ENCODE assay signal across 21 cellular contexts in genomic region chr3:114632757-114633424, GRCh38.
DNase-seq lines count a peak whose midpoint lies in the region; TF ChIP-seq lines count a peak whose summit lies in the region.
"Had no signal": no experiment of that assay in that cellular context is flagged by ENCODE, and none has a peak within 500 bp of the region (broad histone marks: within the 10 kb centered on the region; RNA-seq: fewer than 3 reads in every experiment).

No MANE protein-coding gene starts in this region.

- H3K27ac ChIP-seq in transverse colon = no peak overlapping the region
- H3K27ac ChIP-seq in coronary artery = no peak overlapping the region
- H3K27ac ChIP-seq: BLaER1, body of pancreas, SJSA1 had no signal

- H3K4me3 ChIP-seq in transverse colon (no peak overlapping the region), coronary artery (no peak overlapping the region)
- H3K4me3 ChIP-seq: BLaER1, body of pancreas, GM23338, SJSA1 had no signal

- in situ Hi-C loops in transverse colon (cut with MboI; ENCODE audit: low pct_ligation_motif_present in 1 of 4, low pct_unique_long_range_greater_than_20kb in 1 of 4, low sequenced_read_pairs in 3 of 4) = no loop called here

- DNase-seq in activated CD4-positive, alpha-beta T cell treated with anti-CD3 and anti-CD28 coated beads, Interleukin-2, amount 50 U/mL, for 48 hours = peak; percentile 11 to 40
- DNase-seq in activated CD4-positive, alpha-beta T cell treated with anti-CD3 and anti-CD28 coated beads, Interleukin-2, amount 50 U/mL, for 4 hours = no peak
- DNase-seq in DMS53 (lab: John Stamatoyannopoulos, UW) (peak; percentile 46), NCI-H69 (lab: John Stamatoyannopoulos, UW) (peak; percentile 4), transverse colon (no peak), coronary artery (ENCODE audit: low spot score) (no peak)
- DNase-seq in stimulated activated CD4-positive, alpha-beta T cell treated with anti-CD3 and anti-CD28 coated beads, Interleukin-2, amount 100 ng/mL, for 48 hours = peak; percentile 7 to 12
- DNase-seq: ACHN, body of pancreas, cerebellar nuclear complex, DMS79 treated with DMSO at 0.1 percent for 48 hours, IMR-90, left ventricle myocardium superior, naive B cell, NCI-H1105 treated with DMSO at 0.1 percent for 48 hours, NCI-H2081 treated with DMSO at 0.1 percent for 48 hours, nucleus accumbens, T-cell had no signal

- peaks cover 5 to 15% of the 10 kb centered on the region in 2 donors for H3K9me3 ChIP-seq in transverse colon
- H3K9me3 ChIP-seq: SJSA1 had no signal

- no peaks in the 10 kb centered on the region for H3K4me1 ChIP-seq in transverse colon
- H3K4me1 ChIP-seq: BLaER1, SJSA1 had no signal

- TF ChIP-seq CTCF in transverse colon (IDR thresholded peaks at IDR 0.05) = no peak
- TF ChIP-seq CTCF in coronary artery (IDR thresholded peaks at IDR 0.05) = no peak

- intact Hi-C loops in transverse colon (cut with DNase I; ENCODE audit: low total_unique reads) = no loop called here

- no peak for TF ChIP-seq EP300 in transverse colon (IDR thresholded peaks at IDR 0.05; ENCODE audit: low read depth)

- H3K36me3 ChIP-seq in transverse colon = no peaks in the 10 kb centered on the region
- H3K36me3 ChIP-seq: BLaER1, SJSA1 had no signal

- no peaks in the 10 kb centered on the region for H3K27me3 ChIP-seq in transverse colon
- H3K27me3 ChIP-seq: BLaER1, body of pancreas, SJSA1 had no signal

- TF ChIP-seq POLR2A in transverse colon (IDR thresholded peaks at IDR 0.05) = no peak

- WGBS in transverse colon (ENCODE audit: low coverage in 1 of 2), 2 donors = 100% methylated on average over 1 of the region's 1 CpG

Comparison
In these comparisons a context has a peak if more than half of its experiments do, and no peak if none do; other contexts are left out.
1. DNase-seq: peak in activated CD4-positive, alpha-beta T cell treated with anti-CD3 and anti-CD28 coated beads, Interleukin-2, amount 50 U/mL, for 48 hours (2 of 2), DMS53 (single experiment), NCI-H69 (single experiment) and stimulated activated CD4-positive, alpha-beta T cell treated with anti-CD3 and anti-CD28 coated beads, Interleukin-2, amount 100 ng/mL, for 48 hours (2 of 2); none in activated CD4-positive, alpha-beta T cell treated with anti-CD3 and anti-CD28 coated beads, Interleukin-2, amount 50 U/mL, for 4 hours (0 of 2), transverse colon (single experiment) and coronary artery (single experiment).